Comparison of ENCODE assay signal across 8 cellular contexts in the genomic region with DNA sequence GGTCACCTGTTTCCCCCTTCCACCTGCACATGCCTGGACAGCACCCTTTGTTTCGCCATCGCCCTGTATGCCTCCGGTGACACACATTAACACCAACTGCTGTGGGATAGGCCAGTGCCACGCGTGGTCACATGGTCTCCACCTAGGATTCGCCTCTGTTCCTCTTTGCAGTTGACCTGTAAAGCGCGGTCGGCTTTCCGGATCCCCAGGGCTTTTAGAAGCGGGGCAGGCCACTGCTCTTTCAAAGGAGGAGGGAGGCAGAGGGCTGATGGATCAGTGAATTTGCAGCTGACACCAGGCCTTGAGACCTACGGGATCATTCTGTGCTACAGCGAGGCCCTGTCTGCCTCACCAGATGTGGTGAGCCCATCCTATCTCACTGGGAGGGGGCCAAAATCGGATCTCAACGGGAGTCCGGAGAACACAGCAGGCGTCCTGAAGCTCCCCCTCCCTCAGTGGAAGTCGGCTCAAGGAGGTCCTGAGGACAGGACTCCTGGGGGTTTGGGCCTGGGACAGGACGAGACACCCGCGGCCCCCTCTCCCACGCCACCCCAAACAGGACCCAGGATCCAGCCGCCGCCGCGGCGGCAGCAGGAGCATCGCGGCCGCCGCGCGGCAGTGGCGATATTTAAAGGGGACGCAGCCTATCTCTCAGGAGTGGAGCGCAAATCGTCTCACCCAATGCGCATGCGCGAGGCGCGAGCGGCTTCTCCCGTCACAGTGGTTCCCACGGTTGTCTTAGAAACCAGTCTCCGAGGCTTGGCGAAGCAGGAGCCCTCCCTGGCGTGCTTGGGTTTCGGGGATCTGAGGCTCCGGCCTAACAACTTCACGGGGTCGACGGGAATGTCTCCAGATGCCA.
DNase-seq lines count a peak whose midpoint lies in the region; ATAC-seq and TF ChIP-seq lines count a peak whose summit lies in the region.
"Not testable (repeated sequence)": the region's sequence is repeated elsewhere in the genome, so short reads cannot be mapped to it uniquely, and the experiment has no call there.

No MANE protein-coding gene starts in this region.

- not testable (repeated sequence) for H3K9me3 ChIP-seq in Panc1 (ENCODE audit: control insufficient read depth, insufficient read depth, low read depth, low read length); osteoblast (ENCODE audit: low read depth, low read length)

- in situ Hi-C loops in Panc1 (cut with HindIII; ENCODE audit: low pct_unique_long_range_greater_than_20kb, low sequenced_read_pairs) = not testable (repeated sequence)

- not testable (repeated sequence) for DNase-seq in BJ (ENCODE audit: low read depth)
- DNase-seq in Panc1 (ENCODE audit: low read depth, low spot score) (peak; percentile 28), cardiac fibroblast (ENCODE audit: low read depth in 2 of 2) (peak; percentile 80 to 85), left cardiac atrium (peak; percentile 50), osteoblast (ENCODE audit: insufficient read length, low spot score, missing footprints) (peak; percentile 86)
- DNase-seq in activated CD8-positive, alpha-beta memory T cell treated with anti-CD3 and anti-CD28 coated beads, Interleukin-2, amount 50 U/mL, for 1 hour (ENCODE audit: extremely low read depth) = peak; percentile 18
- peak; percentile 42 to 71 for DNase-seq in stimulated activated CD8-positive, alpha-beta memory T cell treated with anti-CD3 and anti-CD28 coated beads, Interleukin-2, amount 100 ng/mL, for 1 hour (ENCODE audit: low read depth in 2 of 2)

- BruUV-seq in Panc1 (replicated peaks; lab: Mats Ljungman, UMichigan) = not testable (repeated sequence)

- H3K36me3 ChIP-seq in BJ (ENCODE audit: control insufficient read depth, insufficient read depth, low read length); Panc1 (ENCODE audit: control insufficient read depth, insufficient read depth, low read length); osteoblast (ENCODE audit: insufficient read depth, low read length): not testable (repeated sequence)

- peak overlapping the region; percentile 51 for H2AFZ ChIP-seq in osteoblast (ENCODE audit: low read length)

- not testable (repeated sequence) for TF ChIP-seq CTCF in BJ (IDR thresholded peaks at IDR 0.05; ENCODE audit: insufficient read depth, low read depth, low read length); Panc1 (IDR thresholded peaks at IDR 0.05); cardiac fibroblast (IDR thresholded peaks at IDR 0.05; ENCODE audit: low read depth, low read length); osteoblast (IDR thresholded peaks at IDR 0.05; ENCODE audit: extremely low read depth, low read depth, low read length)

- CTCF ChIA-PET in BJ (lab: Yijun Ruan, JAX); Panc1 (lab: Charles Lee): not testable (repeated sequence)

- intact Hi-C loops in Panc1 (cut with micrococcal nuclease; ENCODE audit: unreplicated experiment); left cardiac atrium (cut with DNase I): not testable (repeated sequence)

- H3K4me3 ChIP-seq in BJ (ENCODE audit: low read depth, low read length) (peak overlapping the region; percentile 13; the same call in 1 of the 2 replicates), Panc1 (ENCODE audit: low read depth in 2 of 2, low read length in 2 of 2) (peak overlapping the region; percentile 44 to 72), cardiac fibroblast (replicated peaks in 1 of 2; ENCODE audit: low read depth in 2 of 2, low read length in 2 of 2) (peak overlapping the region; percentile 32 to 42), osteoblast (ENCODE audit: insufficient read depth, low read length) (peak overlapping the region; percentile 51)

- ATAC-seq in HG03442 (IDR thresholded peaks at IDR 0.05; ENCODE audit: unreplicated experiment) (peak; percentile 47), Panc1 (peak; percentile 79), left cardiac atrium (peak in 1 of 2 donors; percentile 54)

- H3K27me3 ChIP-seq in BJ (ENCODE audit: control insufficient read depth, insufficient read depth, low read length); Panc1 (ENCODE audit: control insufficient read depth, insufficient read depth, low read length); osteoblast (ENCODE audit: insufficient read depth, low read length): not testable (repeated sequence)

- H3K4me1 ChIP-seq in Panc1 (ENCODE audit: control insufficient read depth, insufficient read depth, low read length); osteoblast (ENCODE audit: insufficient read depth, low read length): not testable (repeated sequence)

- H4K20me1 ChIP-seq in osteoblast (ENCODE audit: insufficient read depth, low read length) = not testable (repeated sequence)

- peak overlapping the region; percentile 67; the same call in 1 of the 2 replicates for H3K27ac ChIP-seq in Panc1 (ENCODE audit: low read length)
- not testable (repeated sequence) for H3K27ac ChIP-seq in osteoblast (ENCODE audit: low read depth, low read length)

- not testable (repeated sequence) for H3K4me2 ChIP-seq in osteoblast (ENCODE audit: insufficient read depth, low read length)

- H3K79me2 ChIP-seq in osteoblast (ENCODE audit: insufficient read depth, low read length) = not testable (repeated sequence)

- POLR2A ChIA-PET in BJ (lab: Charles Lee); Panc1 (lab: Charles Lee): not testable (repeated sequence)
